In genomic region chr2:129274038-129274415, GRCh38 we compare ENCODE assay signal across 27 cellular contexts.
"Had no signal": no experiment of that assay in that cellular context is flagged by ENCODE, and none has a peak within 500 bp of the region (broad histone marks: within the 10 kb centered on the region; RNA-seq: fewer than 3 reads in every experiment).

No MANE protein-coding gene starts in this region.

- H3K4me3 Mint-ChIP-seq: immature natural killer cell; naive thymus-derived CD8-positive, alpha-beta T cell; nephron; neural crest cell; stimulated activated naive CD8-positive, alpha-beta T cell treated with anti-CD3 and anti-CD28 coated beads, Interleukin-15, amount 100 ng/mL, for 72 hours; type B pancreatic cell had no signal

- H3K4me3 ChIP-seq: left lung, lower lobe of right lung, right atrium auricular region, right lobe of liver, skin epidermis, tibial nerve, vagina had no signal

- H2AFZ ChIP-seq: parathyroid adenoma had no signal

- H3K4me1 ChIP-seq: left lung, lower lobe of right lung, parathyroid adenoma, right atrium auricular region, right lobe of liver, tibial nerve, vagina had no signal

- H3K27ac Mint-ChIP-seq: immature natural killer cell; naive thymus-derived CD8-positive, alpha-beta T cell; type B pancreatic cell had no signal

- H3K27ac ChIP-seq: left lung, lower lobe of right lung, neutrophil, parathyroid adenoma, right atrium auricular region, right lobe of liver, skin epidermis, tibial nerve, vagina had no signal

- H3K9me3 ChIP-seq: left lung, lower lobe of right lung, neutrophil, right lobe of liver, vagina had no signal

- H3K4me1 Mint-ChIP-seq: immature natural killer cell; naive thymus-derived CD8-positive, alpha-beta T cell; neural crest cell; stimulated activated naive CD8-positive, alpha-beta T cell treated with anti-CD3 and anti-CD28 coated beads, Interleukin-15, amount 100 ng/mL, for 72 hours had no signal

- ATAC-seq: left colon; left lung; lower lobe of right lung; naive thymus-derived CD8-positive, alpha-beta T cell; right lobe of liver; stimulated activated naive CD8-positive, alpha-beta T cell treated with anti-CD3 and anti-CD28 coated beads, Interleukin-15, amount 100 ng/mL, for 72 hours had no signal

- DNase-seq: hippocampal formation; immature natural killer cell; kidney; left colon; left lung; lower lobe of right lung; mammary epithelial cell; mesenchymal stem cell; naive thymus-derived CD8-positive, alpha-beta T cell; occipital lobe; right lobe of liver; stimulated activated CD4-positive, alpha-beta T cell treated with anti-CD3 and anti-CD28 coated beads, Interleukin-12 subunit alpha, Interleukin-12 subunit beta, amount 100 ng/mL, for 4 hours; stimulated activated CD4-positive, alpha-beta T cell treated with anti-CD3 and anti-CD28 coated beads, Interleukin-15, amount 100 ng/mL, for 24 hours; stimulated activated CD4-positive, alpha-beta T cell treated with anti-CD3 and anti-CD28 coated beads, Interleukin-2, amount 100 ng/mL, for 24 hours; stimulated activated CD4-positive, alpha-beta T cell treated with anti-CD3 and anti-CD28 coated beads, Interleukin-4, amount 100 ng/mL, for 1 hour; stimulated activated naive CD4-positive, alpha-beta T cell treated with Interleukin-2 at 50 U/mL for 16 hours; stimulated activated naive CD8-positive, alpha-beta T cell treated with anti-CD3 and anti-CD28 coated beads, Interleukin-15, amount 100 ng/mL, for 72 hours; substantia nigra had no signal

- H3K36me3 ChIP-seq: left lung, lower lobe of right lung, neutrophil, right atrium auricular region, right lobe of liver, tibial nerve, vagina had no signal

- H3K27me3 ChIP-seq: left lung, neutrophil, right atrium auricular region, right lobe of liver, tibial nerve, vagina had no signal

- H3K27me3 Mint-ChIP-seq: stimulated activated naive CD8-positive, alpha-beta T cell treated with anti-CD3 and anti-CD28 coated beads, Interleukin-15, amount 100 ng/mL, for 72 hours had no signal

- H3K36me3 Mint-ChIP-seq: immature natural killer cell had no signal

- H3K79me2 ChIP-seq: parathyroid adenoma had no signal
